23 cellular contexts compared by ENCODE assay signal in the genomic region with DNA sequence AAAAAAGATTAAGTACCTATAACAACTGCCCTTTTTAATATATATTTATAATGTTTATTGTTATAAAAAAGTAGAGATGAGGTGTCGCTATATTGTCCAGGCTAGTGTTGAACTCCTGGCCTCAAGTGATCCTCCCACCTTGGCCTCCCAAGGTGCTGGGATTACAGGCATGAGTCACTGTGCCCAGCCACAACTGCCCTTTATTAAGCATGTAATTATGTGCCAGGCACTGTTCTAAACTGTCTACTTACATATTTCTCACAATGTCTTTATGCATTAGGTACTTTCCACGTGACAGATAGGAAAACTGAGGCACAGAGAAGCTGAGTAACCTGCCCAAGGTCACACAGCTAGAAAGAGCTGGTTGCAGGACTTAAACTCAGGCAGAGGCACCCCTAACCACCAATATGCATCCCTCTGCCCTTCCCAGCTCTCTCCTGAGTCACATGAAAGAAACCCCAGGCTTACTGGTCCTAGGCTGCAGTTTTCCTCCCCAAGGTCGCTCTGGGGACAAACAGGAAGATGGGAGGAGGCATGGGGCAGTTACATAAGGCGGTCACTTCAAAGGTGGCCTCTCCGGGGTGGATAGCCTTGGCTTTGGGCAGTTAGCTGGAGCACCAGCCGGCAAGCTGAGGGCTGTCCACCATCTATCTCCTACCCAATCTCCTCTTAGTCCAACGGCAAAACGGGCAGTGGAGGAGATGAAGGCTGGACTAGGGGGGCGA. TPM values are rescaled to one million over a fixed set of nuclear protein-coding genes. Genes with fewer than 3 reads are reported as not detected.
"Had no signal": no experiment of that assay in that cellular context is flagged by ENCODE, and none has a peak within 500 bp of the region (broad histone marks: within the 10 kb centered on the region; RNA-seq: fewer than 3 reads in every experiment).

No MANE protein-coding gene starts in this region.

- H3K36me3 ChIP-seq: heart left ventricle, lower lobe of right lung, neural progenitor cell, ovary, prostate gland, sigmoid colon, spleen, tibial nerve, upper lobe of left lung had no signal

- H3K27ac ChIP-seq: heart left ventricle, lower lobe of right lung, neural progenitor cell, ovary, prostate gland, sigmoid colon, spleen, tibial nerve, upper lobe of left lung had no signal

- H3K36me3 Mint-ChIP-seq: naive thymus-derived CD8-positive, alpha-beta T cell; neural progenitor cell; stimulated activated effector memory CD8-positive, alpha-beta T cell treated with anti-CD3 and anti-CD28 coated beads, Interleukin-12 subunit alpha, Interleukin-12 subunit beta, amount 100 ng/mL, for 72 hours had no signal

- H3K9ac ChIP-seq: neural progenitor cell had no signal

- FAIRE-seq: small intestine had no signal

- H3K27me3 ChIP-seq: ovary had no signal

- H3K4me2 ChIP-seq: neural progenitor cell had no signal

- H3K27ac Mint-ChIP-seq: nephron progenitor cell; neural progenitor cell; stimulated activated effector memory CD8-positive, alpha-beta T cell treated with anti-CD3 and anti-CD28 coated beads, Interleukin-12 subunit alpha, Interleukin-12 subunit beta, amount 100 ng/mL, for 72 hours; stimulated activated naive CD8-positive, alpha-beta T cell treated with anti-CD3 and anti-CD28 coated beads, Interleukin-15, amount 100 ng/mL, for 72 hours had no signal

- ATAC-seq: heart left ventricle; left ventricle myocardium superior; lower lobe of right lung; naive thymus-derived CD8-positive, alpha-beta T cell; right cardiac atrium; stimulated activated effector memory CD8-positive, alpha-beta T cell treated with anti-CD3 and anti-CD28 coated beads, Interleukin-12 subunit alpha, Interleukin-12 subunit beta, amount 100 ng/mL, for 72 hours; stimulated activated naive CD8-positive, alpha-beta T cell treated with anti-CD3 and anti-CD28 coated beads, Interleukin-15, amount 100 ng/mL, for 72 hours had no signal

- H3K9me3 Mint-ChIP-seq: stimulated activated naive CD8-positive, alpha-beta T cell treated with anti-CD3 and anti-CD28 coated beads, Interleukin-15, amount 100 ng/mL, for 72 hours had no signal

- H3K4me1 Mint-ChIP-seq: neural progenitor cell; stimulated activated effector memory CD8-positive, alpha-beta T cell treated with anti-CD3 and anti-CD28 coated beads, Interleukin-12 subunit alpha, Interleukin-12 subunit beta, amount 100 ng/mL, for 72 hours had no signal

- H2AFZ ChIP-seq: neural progenitor cell had no signal

- DNase-seq: heart left ventricle; islet precursor cell; left ventricle myocardium superior; lower lobe of right lung; mammary epithelial cell; mesenchymal stem cell; naive thymus-derived CD8-positive, alpha-beta T cell; nephron progenitor cell; ovary; retina; right cardiac atrium; sigmoid colon; small intestine; spleen; stimulated activated CD4-positive, alpha-beta T cell treated with anti-CD3 and anti-CD28 coated beads, Interleukin-4, amount 100 ng/mL, for 24 hours; stimulated activated naive CD4-positive, alpha-beta T cell treated with Interleukin-2 at 50 U/mL for 16 hours; stimulated activated naive CD8-positive, alpha-beta T cell treated with anti-CD3 and anti-CD28 coated beads, Interleukin-15, amount 100 ng/mL, for 72 hours; substantia nigra; upper lobe of left lung had no signal

- H3K4me3 Mint-ChIP-seq: naive thymus-derived CD8-positive, alpha-beta T cell; nephron progenitor cell; neural progenitor cell; stimulated activated effector memory CD8-positive, alpha-beta T cell treated with anti-CD3 and anti-CD28 coated beads, Interleukin-12 subunit alpha, Interleukin-12 subunit beta, amount 100 ng/mL, for 72 hours; stimulated activated naive CD8-positive, alpha-beta T cell treated with anti-CD3 and anti-CD28 coated beads, Interleukin-15, amount 100 ng/mL, for 72 hours had no signal

- H3K4me3 ChIP-seq: heart left ventricle, lower lobe of right lung, neural progenitor cell, ovary, prostate gland, sigmoid colon, spleen, tibial nerve, upper lobe of left lung had no signal

- H3K9me3 ChIP-seq: heart left ventricle, lower lobe of right lung, ovary, prostate gland, sigmoid colon, upper lobe of left lung had no signal

RNA-seq across cellular contexts. Expression of gene TBX3, which starts 54.6 kb away (rescaled TPM):
- total RNA-seq: naive thymus-derived CD8-positive, alpha-beta T cell had no signal
- polyA plus RNA-seq: naive thymus-derived CD8-positive, alpha-beta T cell had no signal
